Comparison of ENCODE assay signal across 16 cellular contexts in genomic region chr10:86041116-86041515, GRCh38.
DNase-seq lines count a peak whose midpoint lies in the region; ATAC-seq and TF ChIP-seq lines count a peak whose summit lies in the region.
"Had no signal": no experiment of that assay in that cellular context is flagged by ENCODE, and none has a peak within 500 bp of the region (broad histone marks: within the 10 kb centered on the region; RNA-seq: fewer than 3 reads in every experiment).

No MANE protein-coding gene starts in this region.

- H3K9ac ChIP-seq in BLaER1 (no peak overlapping the region), endodermal cell (ENCODE audit: extremely low read depth, low read length, poor library complexity, severe bottlenecking) (no peak overlapping the region)

- peaks cover 17% of the 10 kb centered on the region for H3K27me3 Mint-ChIP-seq in endodermal cell (ENCODE audit: insufficient read depth)

- H3K36me3 ChIP-seq in BLaER1 (no peaks in the 10 kb centered on the region), endodermal cell (ENCODE audit: control insufficient read depth, insufficient read depth, low read length) (no peaks in the 10 kb centered on the region)

- peak; percentile 28 for DNase-seq in DMS153 (lab: John Stamatoyannopoulos, UW)
- no peak for DNase-seq in DMS153 treated with DMSO at 0.1 percent for 48 hours (lab: John Stamatoyannopoulos, UW; ENCODE audit: unreplicated experiment)
- DNase-seq in HT1080 (ENCODE audit: low read depth), result peak; percentile 12
- DNase-seq in endodermal cell, result peak; percentile 69
- DNase-seq in cortex of kidney (lab: John Stamatoyannopoulos, UW), result no peak
- DNase-seq: AML-193; C1 segment of cervical spinal cord; CD4-positive, alpha-beta memory T cell; HCEC 1CT; IMR-90; KG1 had no signal

- no peak overlapping the region for H3K27ac ChIP-seq in BLaER1
- no peak overlapping the region for H3K27ac ChIP-seq in endodermal cell (ENCODE audit: low read depth, low read length)
- H3K27ac ChIP-seq: 22Rv1, HL-60 had no signal

- H4K20me1 ChIP-seq in BLaER1, result no peaks in the 10 kb centered on the region

- H3K4me3 ChIP-seq in BLaER1, result no peak overlapping the region
- H3K4me3 ChIP-seq in endodermal cell (ENCODE audit: low read length), result no peak overlapping the region

- H3K9me3 ChIP-seq in BLaER1 (no peaks in the 10 kb centered on the region), endodermal cell (ENCODE audit: control insufficient read depth, low read length) (no peaks in the 10 kb centered on the region)

- ATAC-seq in GM18858 (IDR thresholded peaks at IDR 0.05; ENCODE audit: unreplicated experiment) (no peak), GM21447 (IDR thresholded peaks at IDR 0.05; ENCODE audit: unreplicated experiment) (no peak)

- H3K9me3 Mint-ChIP-seq in endodermal cell, result no peaks in the 10 kb centered on the region
- H3K9me3 Mint-ChIP-seq: CD4-positive, alpha-beta memory T cell had no signal

- WGBS in endodermal cell (ENCODE audit: insufficient coverage in 1 of 2, insufficient read length in 1 of 2), 2 experiments, result 92% methylated on average over 2 to 3 of the region's 3 CpGs

- no peak for TF ChIP-seq CTCF in endodermal cell (conservative IDR thresholded peaks at IDR 0.05)

- H3K4me3 Mint-ChIP-seq in endodermal cell, result no peak overlapping the region
- H3K4me3 Mint-ChIP-seq: CD4-positive, alpha-beta memory T cell had no signal

- H3K4me2 ChIP-seq in BLaER1, result peak overlapping the region; percentile 52

- peaks cover 22% of the 10 kb centered on the region for H3K4me1 ChIP-seq in BLaER1
- H3K4me1 ChIP-seq in endodermal cell (ENCODE audit: control insufficient read depth, insufficient read depth, low read length), result no peaks in the 10 kb centered on the region

- H3K27me3 ChIP-seq in BLaER1 (no peaks in the 10 kb centered on the region), endodermal cell (ENCODE audit: control insufficient read depth, insufficient read depth, low read length, poor library complexity, severe bottlenecking) (no peaks in the 10 kb centered on the region)

- no peaks in the 10 kb centered on the region for H3K36me3 Mint-ChIP-seq in endodermal cell (ENCODE audit: low read depth)
- H3K36me3 Mint-ChIP-seq: CD4-positive, alpha-beta memory T cell had no signal

- H3K27ac Mint-ChIP-seq in endodermal cell, result no peak overlapping the region
- H3K27ac Mint-ChIP-seq: CD4-positive, alpha-beta memory T cell had no signal

- peaks cover 15% of the 10 kb centered on the region for H3K4me1 Mint-ChIP-seq in endodermal cell

Comparison
In these comparisons a context has a peak if more than half of its experiments do, and no peak if none do; other contexts are left out.
1. DNase-seq: peak in DMS153 (single experiment), HT1080 (single experiment) and endodermal cell (single experiment); none in DMS153 treated with DMSO at 0.1 percent for 48 hours (single experiment) and cortex of kidney (single experiment).